ENCODE assay signal across 1 cellular context in genomic region chr9:14750871-14751270, GRCh38.
TF ChIP-seq lines count a peak whose summit lies in the region.

No MANE protein-coding gene starts in this region.

TF ChIP-seq in endothelial cell of umbilical vein, 7 proteins besides CTCF, POLR2A, EP300 and RAD21 (continued from another document):
- TF ChIP-seq EZH2 (IDR thresholded peaks at IDR 0.05; ENCODE audit: borderline replicate concordance, low read depth, low read length, severe bottlenecking) (no peak), FOS (IDR thresholded peaks at IDR 0.05; ENCODE audit: borderline replicate concordance, insufficient read depth, low read length) (peak; percentile 57)
